ENCODE assay signal across 1 cellular context in genomic region chr14:103483600-103483999, GRCh38.
TF ChIP-seq lines count a peak whose summit lies in the region.

No MANE protein-coding gene starts in this region.

TF ChIP-seq in K562, 482 proteins besides CTCF, POLR2A, EP300 and RAD21 (continued from another document):
- TF ChIP-seq ZNF764 (CRISPR knock-in tag; IDR thresholded peaks at IDR 0.05; ENCODE audit: low read depth) (no peak), FOXA3 (CRISPR knock-in tag; conservative IDR thresholded peaks at IDR 0.05 in 1 of 2, IDR thresholded peaks at IDR 0.05 in 1 of 2) (no peak), RFX5 (IDR thresholded peaks at IDR 0.05; ENCODE audit: low read depth, low read length) (no peak), ZNF436 (CRISPR knock-in tag; IDR thresholded peaks at IDR 0.05) (no peak), ZNF134 (CRISPR knock-in tag; conservative IDR thresholded peaks at IDR 0.05) (no peak), ZNF197 (CRISPR knock-in tag; IDR thresholded peaks at IDR 0.05; ENCODE audit: low read depth) (no peak), EZH2 (IDR thresholded peaks at IDR 0.05; ENCODE audit: borderline replicate concordance, low read depth, low read length) (no peak), ZBTB1 (CRISPR knock-in tag; IDR thresholded peaks at IDR 0.05; ENCODE audit: borderline replicate concordance, low read depth) (no peak), ZNF324 (CRISPR knock-in tag; IDR thresholded peaks at IDR 0.05) (no peak), BRF1 (IDR thresholded peaks at IDR 0.05; ENCODE audit: borderline replicate concordance, extremely low read depth, insufficient read length) (no peak)
- TF ChIP-seq, protein P1, sequence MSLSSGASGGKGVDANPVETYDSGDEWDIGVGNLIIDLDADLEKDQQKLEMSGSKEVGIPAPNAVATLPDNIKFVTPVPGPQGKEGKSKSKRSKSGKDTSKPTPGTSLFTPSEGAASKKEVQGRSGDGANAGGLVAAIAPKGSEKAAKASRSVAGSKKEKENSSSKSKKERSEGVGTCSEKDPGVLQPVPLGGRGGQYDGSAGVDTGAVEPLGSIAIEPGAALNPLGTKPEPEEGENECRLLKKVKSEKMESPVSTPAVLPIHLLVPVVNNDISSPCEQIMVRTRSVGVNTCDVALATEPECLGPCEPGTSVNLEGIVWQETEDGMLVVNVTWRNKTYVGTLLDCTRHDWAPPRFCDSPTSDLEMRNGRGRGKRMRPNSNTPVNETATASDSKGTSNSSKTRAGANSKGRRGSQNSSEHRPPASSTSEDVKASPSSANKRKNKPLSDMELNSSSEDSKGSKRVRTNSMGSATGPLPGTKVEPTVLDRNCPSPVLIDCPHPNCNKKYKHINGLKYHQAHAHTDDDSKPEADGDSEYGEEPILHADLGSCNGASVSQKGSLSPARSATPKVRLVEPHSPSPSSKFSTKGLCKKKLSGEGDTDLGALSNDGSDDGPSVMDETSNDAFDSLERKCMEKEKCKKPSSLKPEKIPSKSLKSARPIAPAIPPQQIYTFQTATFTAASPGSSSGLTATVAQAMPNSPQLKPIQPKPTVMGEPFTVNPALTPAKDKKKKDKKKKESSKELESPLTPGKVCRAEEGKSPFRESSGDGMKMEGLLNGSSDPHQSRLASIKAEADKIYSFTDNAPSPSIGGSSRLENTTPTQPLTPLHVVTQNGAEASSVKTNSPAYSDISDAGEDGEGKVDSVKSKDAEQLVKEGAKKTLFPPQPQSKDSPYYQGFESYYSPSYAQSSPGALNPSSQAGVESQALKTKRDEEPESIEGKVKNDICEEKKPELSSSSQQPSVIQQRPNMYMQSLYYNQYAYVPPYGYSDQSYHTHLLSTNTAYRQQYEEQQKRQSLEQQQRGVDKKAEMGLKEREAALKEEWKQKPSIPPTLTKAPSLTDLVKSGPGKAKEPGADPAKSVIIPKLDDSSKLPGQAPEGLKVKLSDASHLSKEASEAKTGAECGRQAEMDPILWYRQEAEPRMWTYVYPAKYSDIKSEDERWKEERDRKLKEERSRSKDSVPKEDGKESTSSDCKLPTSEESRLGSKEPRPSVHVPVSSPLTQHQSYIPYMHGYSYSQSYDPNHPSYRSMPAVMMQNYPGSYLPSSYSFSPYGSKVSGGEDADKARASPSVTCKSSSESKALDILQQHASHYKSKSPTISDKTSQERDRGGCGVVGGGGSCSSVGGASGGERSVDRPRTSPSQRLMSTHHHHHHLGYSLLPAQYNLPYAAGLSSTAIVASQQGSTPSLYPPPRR (CRISPR knock-in tag; IDR thresholded peaks at IDR 0.05; ENCODE audit: borderline replicate concordance): no peak
TF ChIP-seq in K562: peak in this region for 0.
